In genomic region chr3:46936733-46937250, GRCh38 we compare ENCODE assay signal across 10 cellular contexts. TPM values are rescaled to one million over a fixed set of nuclear protein-coding genes. Genes with fewer than 3 reads are reported as not detected.
DNase-seq lines count a peak whose midpoint lies in the region; FAIRE-seq and TF ChIP-seq lines count a peak whose summit lies in the region.
"Had no signal": no experiment of that assay in that cellular context is flagged by ENCODE, and none has a peak within 500 bp of the region (broad histone marks: within the 10 kb centered on the region; RNA-seq: fewer than 3 reads in every experiment).

No MANE protein-coding gene starts in this region.

- H3K9ac ChIP-seq in keratinocyte (ENCODE audit: control insufficient read depth, extremely low read depth, insufficient read depth, low read length), result no peak overlapping the region
- H3K9ac ChIP-seq in stomach smooth muscle (ENCODE audit: low read length in 2 of 2), result no peak overlapping the region
- H3K9ac ChIP-seq: KMS-11 had no signal

- no peak overlapping the region for H3K4me2 ChIP-seq in keratinocyte (ENCODE audit: control insufficient read depth, extremely low read depth, insufficient read depth, low read depth, low read length)
- H3K4me2 ChIP-seq: KMS-11 had no signal

- peaks cover 57% of the 10 kb centered on the region for H3K79me2 ChIP-seq in keratinocyte (ENCODE audit: control insufficient read depth, insufficient read depth, low read length)

- H4K20me1 ChIP-seq in keratinocyte (ENCODE audit: control insufficient read depth, extremely low read depth, insufficient read depth, low read length), result no peaks in the 10 kb centered on the region

- H3K27ac ChIP-seq in keratinocyte (ENCODE audit: control insufficient read depth, insufficient read depth, low read length) (peak overlapping the region; percentile 10), stomach smooth muscle (ENCODE audit: low read length) (peak overlapping the region; percentile 91)
- H3K27ac ChIP-seq: KMS-11 had no signal

- dilution Hi-C loops in keratinocyte (cut with MboI; ENCODE audit: extremely low pct_ligation_motif_present, low sequenced_read_pairs), result no loop called here

- H3K36me3 ChIP-seq in keratinocyte (ENCODE audit: control insufficient read depth in 2 of 2, extremely low read depth in 1 of 2, insufficient read depth in 2 of 2, low read length in 2 of 2), result peaks cover 21 to 37% of the 10 kb centered on the region in 2 experiments
- peaks cover 7 to 21% of the 10 kb centered on the region in 2 donors for H3K36me3 ChIP-seq in stomach smooth muscle (ENCODE audit: control insufficient read depth in 2 of 2, insufficient read depth in 2 of 2, low read length in 2 of 2)

- no peak overlapping the region for H2AFZ ChIP-seq in keratinocyte (ENCODE audit: control insufficient read depth, low read length)

- H3K4me3 ChIP-seq in WI38 (ENCODE audit: low read depth, low read length) (no peak overlapping the region), keratinocyte (ENCODE audit: control insufficient read depth in 2 of 3, extremely low read depth in 1 of 3, insufficient read depth in 2 of 3, low read depth in 1 of 3, low read length in 3 of 3) (no peak overlapping the region), stomach smooth muscle (ENCODE audit: low read length in 2 of 2) (no peak overlapping the region)

- H3K4me1 ChIP-seq in keratinocyte (ENCODE audit: control insufficient read depth, extremely low read depth, insufficient read depth, low read length) (peaks cover 47% of the 10 kb centered on the region), stomach smooth muscle (ENCODE audit: control insufficient read depth, insufficient read depth, low read length) (peaks cover 67% of the 10 kb centered on the region)

- H3K9me3 ChIP-seq in keratinocyte (ENCODE audit: control insufficient read depth, low read depth, low read length) (no peaks in the 10 kb centered on the region), stomach smooth muscle (ENCODE audit: control insufficient read depth in 2 of 2, low read length in 2 of 2) (no peaks in the 10 kb centered on the region)

- DNase-seq in GM03348 (ENCODE audit: low spot score), result peak; percentile 53
- no peak for DNase-seq in keratinocyte (ENCODE audit: low read depth, low spot score)
- DNase-seq in activated CD4-positive, CD25-positive, alpha-beta regulatory T cell treated with anti-CD3 and anti-CD28 coated beads, Interleukin-2, amount 50 U/mL, for 72 hours, result no peak
- no peak for DNase-seq in D721Med (ENCODE audit: insufficient read length, low spot score)
- DNase-seq in SK-N-DZ (ENCODE audit: low spot score), result no peak
- DNase-seq: foreskin keratinocyte, NCI-H748 treated with DMSO at 0.1 percent for 48 hours had no signal

- no peak for FAIRE-seq in keratinocyte (lab: Jason Lieb, UNC)
- no peak for FAIRE-seq in D721Med (lab: Jason Lieb, UNC)

- peaks cover 1% of the 10 kb centered on the region for H3K9me1 ChIP-seq in keratinocyte (ENCODE audit: control insufficient read depth, extremely low read depth, insufficient read depth, low read length)

- H3K27me3 ChIP-seq in keratinocyte (ENCODE audit: control insufficient read depth, extremely low read depth, insufficient read depth, low read length) (no peaks in the 10 kb centered on the region), stomach smooth muscle (ENCODE audit: control insufficient read depth in 1 of 2, insufficient read depth in 2 of 2, low read length in 2 of 2) (no peaks in the 10 kb centered on the region)
- H3K27me3 ChIP-seq: foreskin keratinocyte had no signal

- 0 out of 2 replicates have a peak, but pooled peaks have one; percentile 7 for TF ChIP-seq CTCF in WI38 (IDR thresholded peaks at IDR 0.05; ENCODE audit: low read depth, low read length)
- no peak for TF ChIP-seq CTCF in keratinocyte (optimal IDR thresholded peaks at IDR 0.05 in 1 of 3, IDR thresholded peaks at IDR 0.05 in 1 of 3, conservative IDR thresholded peaks at IDR 0.05 in 1 of 3; ENCODE audit: extremely low read depth in 1 of 3, insufficient read depth in 2 of 3, low read length in 3 of 3)
- no peak for TF ChIP-seq CTCF in D721Med (IDR thresholded peaks at IDR 0.05; ENCODE audit: insufficient read depth, missing control alignments)

RNA-seq across cellular contexts. Expression of gene CCDC12, which starts 39.8 kb away (rescaled TPM):
- polyA plus RNA-seq in keratinocyte, result 24.0 to 41.9 TPM (median 27.5 TPM) in 3 replicates
- 31.5 TPM for polyA plus RNA-seq in keratinocyte (2011; ENCODE audit: low read depth)
- polyA plus RNA-seq in keratinocyte (2011; cell fraction: cytosol; rRNA removed), result 16.8 and 27.1 TPM in 2 replicates
- polyA plus RNA-seq in keratinocyte (2011; cell fraction: nucleus; rRNA removed), result 41.0 and 42.0 TPM in 2 replicates
- 34.8 and 39.2 TPM in 2 replicates for polyA plus RNA-seq in keratinocyte (2012; ENCODE audit: low replicate concordance)
- polyA minus RNA-seq in keratinocyte, result 17.9 to 28.4 TPM (median 25.3 TPM) in 3 replicates
- polyA minus RNA-seq in keratinocyte (2011; cell fraction: cytosol; rRNA and poly(A)+ RNA removed), result 20.3 TPM
- 17.5 and 18.6 TPM in 2 replicates for polyA minus RNA-seq in keratinocyte (2011; cell fraction: nucleus; rRNA and poly(A)+ RNA removed)
- 35.9 and 41.7 TPM in 2 replicates for polyA plus RNA-seq in SK-N-DZ (2014; cell fraction: cytosol; rRNA removed)
- 17.9 and 25.1 TPM in 2 replicates for polyA plus RNA-seq in SK-N-DZ (2014; cell fraction: nucleus; rRNA removed)

RNA-seq across cellular contexts. Expression of gene NBEAL2, which starts 42.7 kb away (rescaled TPM):
- 22.8 to 48.7 TPM (median 28.7 TPM) in 3 replicates for polyA plus RNA-seq in keratinocyte
- polyA plus RNA-seq in keratinocyte (2011; ENCODE audit: low read depth), result 192 TPM
- polyA plus RNA-seq in keratinocyte (2011; cell fraction: cytosol; rRNA removed), result 7.7 and 12.7 TPM in 2 replicates
- 208 and 280 TPM in 2 replicates for polyA plus RNA-seq in keratinocyte (2011; cell fraction: nucleus; rRNA removed)
- 36.1 and 107 TPM in 2 replicates for polyA plus RNA-seq in keratinocyte (2012; ENCODE audit: low replicate concordance)
- polyA minus RNA-seq in keratinocyte, result 53.4 to 109 TPM (median 55.2 TPM) in 3 replicates
- 23.4 TPM for polyA minus RNA-seq in keratinocyte (2011; cell fraction: cytosol; rRNA and poly(A)+ RNA removed)
- polyA minus RNA-seq in keratinocyte (2011; cell fraction: nucleus; rRNA and poly(A)+ RNA removed), result 96.3 and 96.6 TPM in 2 replicates
- 16.6 and 28.4 TPM in 2 replicates for polyA plus RNA-seq in SK-N-DZ (2014; cell fraction: cytosol; rRNA removed)
- 172 and 188 TPM in 2 replicates for polyA plus RNA-seq in SK-N-DZ (2014; cell fraction: nucleus; rRNA removed)

RNA-seq across cellular contexts. Expression of gene PTH1R, which starts 59.3 kb away (rescaled TPM):
- not detected in 3 replicates for polyA plus RNA-seq in keratinocyte
- polyA plus RNA-seq in keratinocyte (2011; ENCODE audit: low read depth), result not detected
- not detected in 2 replicates for polyA plus RNA-seq in keratinocyte (2011; cell fraction: cytosol; rRNA removed)
- not detected in 2 replicates for polyA plus RNA-seq in keratinocyte (2011; cell fraction: nucleus; rRNA removed)
- not detected in 2 replicates for polyA plus RNA-seq in keratinocyte (2012; ENCODE audit: low replicate concordance)
- not detected in 3 replicates for polyA minus RNA-seq in keratinocyte
- polyA minus RNA-seq in keratinocyte (2011; cell fraction: cytosol; rRNA and poly(A)+ RNA removed), result not detected
- not detected in 2 replicates for polyA minus RNA-seq in keratinocyte (2011; cell fraction: nucleus; rRNA and poly(A)+ RNA removed)
- polyA plus RNA-seq in SK-N-DZ (2014; cell fraction: cytosol; rRNA removed), result 0.43 and 0.46 TPM in 2 replicates
- polyA plus RNA-seq in SK-N-DZ (2014; cell fraction: nucleus; rRNA removed), result 1.3 and 2.0 TPM in 2 replicates
- polyA plus RNA-seq: foreskin keratinocyte had no signal
